Comparison of ENCODE assay signal across 1 cellular context in the genomic region with DNA sequence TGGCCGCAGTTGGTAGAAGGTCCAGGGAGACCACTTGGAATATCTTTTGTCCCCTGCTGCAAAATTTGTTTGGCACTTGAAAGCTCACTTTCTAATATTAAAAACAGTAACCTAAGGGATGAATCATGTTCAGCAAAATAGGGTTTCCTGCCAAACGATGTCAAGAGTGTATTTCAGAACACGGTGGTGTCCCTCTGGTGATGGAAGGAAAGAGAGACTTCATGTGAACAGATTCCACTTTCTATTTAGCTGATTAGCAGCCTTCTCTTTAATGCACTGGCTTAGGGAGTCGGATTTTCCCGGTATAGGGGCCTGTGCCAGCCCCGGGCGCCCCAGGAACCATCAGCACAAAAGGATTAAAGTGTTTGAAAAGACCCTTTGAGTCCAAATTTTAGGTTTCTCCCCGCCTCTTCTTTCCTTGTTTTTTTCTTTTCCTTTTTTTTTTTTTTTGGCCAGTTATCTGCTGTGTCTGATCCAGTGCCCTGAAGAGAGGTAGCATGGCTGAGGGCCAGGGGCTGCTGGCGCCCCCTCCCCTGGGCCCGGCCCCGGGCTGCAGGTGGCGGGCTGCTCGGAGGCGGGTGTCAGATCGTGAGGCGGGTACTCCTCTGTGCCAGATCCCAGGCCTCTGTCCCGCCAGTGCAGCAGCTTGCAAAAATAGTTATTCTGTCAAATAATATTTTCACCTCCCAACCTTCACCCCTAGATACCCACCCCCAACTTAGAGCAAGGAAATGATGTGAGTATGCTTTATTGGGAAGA.
TF ChIP-seq lines count a peak whose summit lies in the region.

No MANE protein-coding gene starts in this region.

TF ChIP-seq in WTC11, 78 proteins besides CTCF, POLR2A, EP300 and RAD21 (continued from another document):
- TF ChIP-seq, protein P1, sequence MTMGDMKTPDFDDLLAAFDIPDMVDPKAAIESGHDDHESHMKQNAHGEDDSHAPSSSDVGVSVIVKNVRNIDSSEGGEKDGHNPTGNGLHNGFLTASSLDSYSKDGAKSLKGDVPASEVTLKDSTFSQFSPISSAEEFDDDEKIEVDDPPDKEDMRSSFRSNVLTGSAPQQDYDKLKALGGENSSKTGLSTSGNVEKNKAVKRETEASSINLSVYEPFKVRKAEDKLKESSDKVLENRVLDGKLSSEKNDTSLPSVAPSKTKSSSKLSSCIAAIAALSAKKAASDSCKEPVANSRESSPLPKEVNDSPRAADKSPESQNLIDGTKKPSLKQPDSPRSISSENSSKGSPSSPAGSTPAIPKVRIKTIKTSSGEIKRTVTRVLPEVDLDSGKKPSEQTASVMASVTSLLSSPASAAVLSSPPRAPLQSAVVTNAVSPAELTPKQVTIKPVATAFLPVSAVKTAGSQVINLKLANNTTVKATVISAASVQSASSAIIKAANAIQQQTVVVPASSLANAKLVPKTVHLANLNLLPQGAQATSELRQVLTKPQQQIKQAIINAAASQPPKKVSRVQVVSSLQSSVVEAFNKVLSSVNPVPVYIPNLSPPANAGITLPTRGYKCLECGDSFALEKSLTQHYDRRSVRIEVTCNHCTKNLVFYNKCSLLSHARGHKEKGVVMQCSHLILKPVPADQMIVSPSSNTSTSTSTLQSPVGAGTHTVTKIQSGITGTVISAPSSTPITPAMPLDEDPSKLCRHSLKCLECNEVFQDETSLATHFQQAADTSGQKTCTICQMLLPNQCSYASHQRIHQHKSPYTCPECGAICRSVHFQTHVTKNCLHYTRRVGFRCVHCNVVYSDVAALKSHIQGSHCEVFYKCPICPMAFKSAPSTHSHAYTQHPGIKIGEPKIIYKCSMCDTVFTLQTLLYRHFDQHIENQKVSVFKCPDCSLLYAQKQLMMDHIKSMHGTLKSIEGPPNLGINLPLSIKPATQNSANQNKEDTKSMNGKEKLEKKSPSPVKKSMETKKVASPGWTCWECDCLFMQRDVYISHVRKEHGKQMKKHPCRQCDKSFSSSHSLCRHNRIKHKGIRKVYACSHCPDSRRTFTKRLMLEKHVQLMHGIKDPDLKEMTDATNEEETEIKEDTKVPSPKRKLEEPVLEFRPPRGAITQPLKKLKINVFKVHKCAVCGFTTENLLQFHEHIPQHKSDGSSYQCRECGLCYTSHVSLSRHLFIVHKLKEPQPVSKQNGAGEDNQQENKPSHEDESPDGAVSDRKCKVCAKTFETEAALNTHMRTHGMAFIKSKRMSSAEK (CRISPR knock-in tag; IDR thresholded peaks at IDR 0.05; ENCODE audit: borderline replicate concordance): no peak
- TF ChIP-seq, protein P2, sequence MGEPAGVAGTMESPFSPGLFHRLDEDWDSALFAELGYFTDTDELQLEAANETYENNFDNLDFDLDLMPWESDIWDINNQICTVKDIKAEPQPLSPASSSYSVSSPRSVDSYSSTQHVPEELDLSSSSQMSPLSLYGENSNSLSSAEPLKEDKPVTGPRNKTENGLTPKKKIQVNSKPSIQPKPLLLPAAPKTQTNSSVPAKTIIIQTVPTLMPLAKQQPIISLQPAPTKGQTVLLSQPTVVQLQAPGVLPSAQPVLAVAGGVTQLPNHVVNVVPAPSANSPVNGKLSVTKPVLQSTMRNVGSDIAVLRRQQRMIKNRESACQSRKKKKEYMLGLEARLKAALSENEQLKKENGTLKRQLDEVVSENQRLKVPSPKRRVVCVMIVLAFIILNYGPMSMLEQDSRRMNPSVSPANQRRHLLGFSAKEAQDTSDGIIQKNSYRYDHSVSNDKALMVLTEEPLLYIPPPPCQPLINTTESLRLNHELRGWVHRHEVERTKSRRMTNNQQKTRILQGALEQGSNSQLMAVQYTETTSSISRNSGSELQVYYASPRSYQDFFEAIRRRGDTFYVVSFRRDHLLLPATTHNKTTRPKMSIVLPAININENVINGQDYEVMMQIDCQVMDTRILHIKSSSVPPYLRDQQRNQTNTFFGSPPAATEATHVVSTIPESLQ (CRISPR knock-in tag; IDR thresholded peaks at IDR 0.05): no peak
- TF ChIP-seq, protein P3, sequence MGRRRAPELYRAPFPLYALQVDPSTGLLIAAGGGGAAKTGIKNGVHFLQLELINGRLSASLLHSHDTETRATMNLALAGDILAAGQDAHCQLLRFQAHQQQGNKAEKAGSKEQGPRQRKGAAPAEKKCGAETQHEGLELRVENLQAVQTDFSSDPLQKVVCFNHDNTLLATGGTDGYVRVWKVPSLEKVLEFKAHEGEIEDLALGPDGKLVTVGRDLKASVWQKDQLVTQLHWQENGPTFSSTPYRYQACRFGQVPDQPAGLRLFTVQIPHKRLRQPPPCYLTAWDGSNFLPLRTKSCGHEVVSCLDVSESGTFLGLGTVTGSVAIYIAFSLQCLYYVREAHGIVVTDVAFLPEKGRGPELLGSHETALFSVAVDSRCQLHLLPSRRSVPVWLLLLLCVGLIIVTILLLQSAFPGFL (CRISPR knock-in tag; IDR thresholded peaks at IDR 0.05; ENCODE audit: borderline replicate concordance): no peak
- TF ChIP-seq, protein P4, sequence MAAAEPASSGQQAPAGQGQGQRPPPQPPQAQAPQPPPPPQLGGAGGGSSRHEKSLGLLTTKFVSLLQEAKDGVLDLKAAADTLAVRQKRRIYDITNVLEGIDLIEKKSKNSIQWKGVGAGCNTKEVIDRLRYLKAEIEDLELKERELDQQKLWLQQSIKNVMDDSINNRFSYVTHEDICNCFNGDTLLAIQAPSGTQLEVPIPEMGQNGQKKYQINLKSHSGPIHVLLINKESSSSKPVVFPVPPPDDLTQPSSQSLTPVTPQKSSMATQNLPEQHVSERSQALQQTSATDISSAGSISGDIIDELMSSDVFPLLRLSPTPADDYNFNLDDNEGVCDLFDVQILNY (CRISPR knock-in tag; IDR thresholded peaks at IDR 0.05): no peak
- TF ChIP-seq GRHL2 (CRISPR knock-in tag; IDR thresholded peaks at IDR 0.05; ENCODE audit: insufficient replicate concordance, severe bottlenecking) (no peak), JAZF1 (CRISPR knock-in tag; IDR thresholded peaks at IDR 0.05) (no peak), OVOL2 (CRISPR knock-in tag; IDR thresholded peaks at IDR 0.05; ENCODE audit: borderline replicate concordance) (no peak), HMGA2 (CRISPR knock-in tag; IDR thresholded peaks at IDR 0.05) (no peak), ELF4 (CRISPR knock-in tag; IDR thresholded peaks at IDR 0.05; ENCODE audit: low read depth) (no peak), SMAD3 (CRISPR knock-in tag; IDR thresholded peaks at IDR 0.05; ENCODE audit: borderline replicate concordance) (no peak), ZNF317 (CRISPR knock-in tag; IDR thresholded peaks at IDR 0.05; ENCODE audit: borderline replicate concordance, low read depth) (no peak), ZNF219 (CRISPR knock-in tag; IDR thresholded peaks at IDR 0.05; ENCODE audit: borderline replicate concordance) (no peak)
TF ChIP-seq in WTC11: peak in this region for 0.
